14 cellular contexts compared by ENCODE assay signal in the genomic region with DNA sequence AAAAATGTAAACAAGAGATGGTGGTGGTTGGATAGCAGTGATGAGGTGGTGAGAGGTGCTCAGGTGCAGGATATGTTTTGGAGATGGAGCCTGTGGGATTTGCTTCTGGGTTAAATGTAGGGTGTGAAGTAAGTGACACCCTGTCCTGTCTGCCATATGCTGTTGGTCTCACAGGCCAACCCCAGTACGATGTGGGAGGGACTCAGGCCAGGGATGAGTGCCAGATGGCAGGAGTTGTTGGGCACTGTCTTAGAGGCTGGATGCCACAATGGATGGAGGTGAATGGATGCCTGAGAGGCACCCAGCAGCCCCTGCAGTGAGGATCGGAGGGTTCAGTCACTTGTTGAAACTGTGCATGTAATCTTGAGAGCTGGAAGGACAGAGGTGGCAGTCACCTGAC.
DNase-seq lines count a peak whose midpoint lies in the region; TF ChIP-seq lines count a peak whose summit lies in the region.
"Had no signal": no experiment of that assay in that cellular context is flagged by ENCODE, and none has a peak within 500 bp of the region (broad histone marks: within the 10 kb centered on the region; RNA-seq: fewer than 3 reads in every experiment).

No MANE protein-coding gene starts in this region.

- in situ Hi-C loops in G401 (cut with HindIII; ENCODE audit: low sequenced_read_pairs), result no loop called here

- no peak overlapping the region for H3K9ac ChIP-seq in neuronal stem cell (ENCODE audit: low read depth, low read length, poor library complexity)

- WGBS in neuronal stem cell (ENCODE audit: extremely low coverage in 2 of 2, insufficient read length in 2 of 2, insufficient replicate concordance in 1 of 2), 2 donors, result no CpG with 5 or more reads among the region's 2 CpGs
- 83 to 92% (median 84%) methylated on average over 2 of the region's 2 CpGs for WGBS in stomach, 5 donors

- no peak overlapping the region for H3K4me3 ChIP-seq in neuronal stem cell (ENCODE audit: low read length in 2 of 2)
- H3K4me3 ChIP-seq in stomach, result no peak overlapping the region

- peak; percentile 19 for DNase-seq in NCI-H2171 treated with DMSO at 0.1 percent for 48 hours (lab: John Stamatoyannopoulos, UW)
- no peak for DNase-seq in NCI-H2171 (lab: John Stamatoyannopoulos, UW)
- peak; percentile 78 for DNase-seq in G401 (ENCODE audit: low spot score)
- peak; percentile 74 for DNase-seq in cerebellar cortex (ENCODE audit: low spot score)
- DNase-seq in neuronal stem cell (ENCODE audit: low spot score), result no peak
- no peak for DNase-seq in stomach
- no peak for DNase-seq in NCI-H2029 treated with DMSO at 0.1 percent for 48 hours (lab: John Stamatoyannopoulos, UW)
- no peak for DNase-seq in OCI-M1 (lab: John Stamatoyannopoulos, UW)
- DNase-seq: 8988T, EL, Kasumi-1, NCI-H1694, NCI-H2081 treated with DMSO at 0.1 percent for 48 hours, NCI-H774 had no signal

- no peak overlapping the region for H4K8ac ChIP-seq in neuronal stem cell (ENCODE audit: low read depth, low read length)

- H2BK12ac ChIP-seq in neuronal stem cell (ENCODE audit: low read length), result no peak overlapping the region

- H3K18ac ChIP-seq in neuronal stem cell (ENCODE audit: low read length), result peak overlapping the region; percentile 0

- H2BK120ac ChIP-seq in neuronal stem cell (ENCODE audit: low read depth, low read length), result no peak overlapping the region

- no peak overlapping the region for H3K27ac ChIP-seq in neuronal stem cell (replicated peaks; ENCODE audit: low read length)
- no peak overlapping the region for H3K27ac ChIP-seq in stomach

- H3K4me2 ChIP-seq in neuronal stem cell (ENCODE audit: insufficient read depth, low read length, poor library complexity, severe bottlenecking), result no peak overlapping the region

- intact Hi-C loops in stomach (cut with DNase I; ENCODE audit: low total_unique reads), result no loop called here

- H2AFZ ChIP-seq in neuronal stem cell (ENCODE audit: low read length), result no peak overlapping the region

- H3K36me3 ChIP-seq in neuronal stem cell (replicated peaks in 1 of 2; ENCODE audit: control insufficient read depth in 2 of 2, insufficient read depth in 2 of 2, low read length in 2 of 2) (no peaks in the 10 kb centered on the region), stomach (no peaks in the 10 kb centered on the region)

- no peaks in the 10 kb centered on the region for H3K79me1 ChIP-seq in neuronal stem cell (ENCODE audit: low read depth, low read length)

- no peak overlapping the region for H4K91ac ChIP-seq in neuronal stem cell (ENCODE audit: low read depth, low read length, poor library complexity)

- H3K9me3 ChIP-seq in neuronal stem cell (replicated peaks in 1 of 2; ENCODE audit: control insufficient read depth in 2 of 2, insufficient read depth in 1 of 2, low read depth in 1 of 2, low read length in 2 of 2) (no peaks in the 10 kb centered on the region), stomach (no peaks in the 10 kb centered on the region)

- no peak overlapping the region for H3K4ac ChIP-seq in neuronal stem cell (ENCODE audit: low read length)

- no peak for TF ChIP-seq EP300 in stomach (IDR thresholded peaks at IDR 0.05)

- H3K4me1 ChIP-seq in neuronal stem cell (ENCODE audit: control insufficient read depth in 2 of 2, insufficient read depth in 1 of 2, low read depth in 1 of 2, low read length in 2 of 2), result peaks cover 9 to 10% of the 10 kb centered on the region in 2 donors
- H3K4me1 ChIP-seq in stomach, result no peaks in the 10 kb centered on the region

- TF ChIP-seq CTCF in stomach (IDR thresholded peaks at IDR 0.05), result no peak

- no peak overlapping the region for H3K23ac ChIP-seq in neuronal stem cell (ENCODE audit: low read depth, low read length, poor library complexity)

- TF ChIP-seq POLR2A in stomach (IDR thresholded peaks at IDR 0.05), result no peak

- H3K27me3 ChIP-seq in neuronal stem cell (ENCODE audit: control insufficient read depth in 3 of 3, insufficient read depth in 3 of 3, low read depth in 1 of 3, low read length in 3 of 3) (no peaks in the 10 kb centered on the region), stomach (no peaks in the 10 kb centered on the region)

- H2BK15ac ChIP-seq in neuronal stem cell (ENCODE audit: low read length), result no peak overlapping the region

- no peak overlapping the region for H2AK5ac ChIP-seq in neuronal stem cell (ENCODE audit: low read depth, low read length)

- no peak overlapping the region for H2BK5ac ChIP-seq in neuronal stem cell (ENCODE audit: low read length)

- no peak overlapping the region for H3K14ac ChIP-seq in neuronal stem cell (ENCODE audit: low read length)

Comparison
In these comparisons a context has a peak if more than half of its experiments do, and no peak if none do; other contexts are left out.
1. DNase-seq: peak in NCI-H2171 treated with DMSO at 0.1 percent for 48 hours (single experiment), G401 (single experiment) and cerebellar cortex (single experiment); none in NCI-H2171 (single experiment), neuronal stem cell (single experiment), stomach (single experiment), NCI-H2029 treated with DMSO at 0.1 percent for 48 hours (single experiment) and OCI-M1 (single experiment).